9 cellular contexts compared by ENCODE assay signal in the genomic region with DNA sequence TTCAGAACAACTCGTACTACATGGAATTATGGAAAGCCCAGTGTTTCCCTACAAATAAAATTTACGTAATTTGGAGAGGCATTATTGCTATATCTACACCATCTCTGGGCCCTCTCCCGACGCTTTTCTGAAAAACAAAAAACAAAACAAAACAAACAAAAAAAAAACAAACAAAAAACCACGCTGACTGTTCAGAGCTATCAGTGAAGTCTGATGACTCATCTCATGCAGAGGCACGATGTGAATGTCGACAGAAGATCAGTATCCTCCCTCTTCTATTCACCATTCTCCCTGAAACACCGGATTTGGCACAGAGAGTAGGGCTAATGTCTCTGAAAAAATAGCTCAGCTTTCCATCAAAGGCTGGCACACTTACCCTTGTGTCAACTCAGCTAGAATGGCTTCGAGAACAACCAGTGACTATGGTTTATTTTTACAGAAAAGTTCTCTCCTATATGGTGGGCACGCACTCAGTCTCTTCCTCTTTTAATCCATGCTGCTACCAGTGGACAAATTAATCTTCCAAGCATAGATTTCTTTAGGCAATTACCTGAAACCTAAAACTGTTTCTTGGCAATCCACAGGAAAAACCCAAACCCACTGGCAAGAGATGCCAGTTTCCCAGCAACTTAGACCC. TPM values are rescaled to one million over a fixed set of nuclear protein-coding genes. Genes with fewer than 3 reads are reported as not detected.
DNase-seq lines count a peak whose midpoint lies in the region; ATAC-seq and TF ChIP-seq lines count a peak whose summit lies in the region.
"Had no signal": no experiment of that assay in that cellular context is flagged by ENCODE, and none has a peak within 500 bp of the region (broad histone marks: within the 10 kb centered on the region; RNA-seq: fewer than 3 reads in every experiment).

No MANE protein-coding gene starts in this region.

- ATAC-seq in Panc1 (no peak), psoas muscle (peak in 1 of 4 donors; percentile 45), GM18502 (IDR thresholded peaks at IDR 0.05; ENCODE audit: poor library complexity, unreplicated experiment) (no peak)
- ATAC-seq: Right ventricle myocardium inferior had no signal

- POLR2A ChIA-PET in Panc1 (lab: Charles Lee): no interaction called here

- H3K4me3 ChIP-seq in Panc1 (ENCODE audit: low read depth in 2 of 2, low read length in 2 of 2): peak overlapping the region; percentile 76 to 92
- peak overlapping the region; percentile 100 for H3K4me3 ChIP-seq in endocrine pancreas (ENCODE audit: control insufficient read depth, insufficient read depth, low read length)
- peak overlapping the region; percentile 92 for H3K4me3 ChIP-seq in psoas muscle

- WGBS in psoas muscle, 3 donors: 48 to 56% (median 52%) methylated on average over 10 of the region's 10 CpGs

- intact Hi-C loops in Panc1 (cut with micrococcal nuclease; ENCODE audit: unreplicated experiment) (no loop called here), psoas muscle (cut with DNase I) (loop anchor here (5.0 kb wide), 1 partner anchor 51 kb away; the partner anchor contains the start of gene TRNT1 (in 2 of the 2))

- H3K36me3 ChIP-seq in Panc1 (ENCODE audit: control insufficient read depth, insufficient read depth, low read length) (peaks cover 4% of the 10 kb centered on the region; the same call in 1 of the 2 replicates), endocrine pancreas (ENCODE audit: control insufficient read depth, insufficient read depth, low read length) (no peaks in the 10 kb centered on the region), psoas muscle (ENCODE audit: insufficient read depth in 1 of 2, low read depth in 1 of 2) (peaks cover 3 to 25% of the 10 kb centered on the region in 2 donors)

- BruUV-seq in Panc1 (replicated peaks; lab: Mats Ljungman, UMichigan): no TSS peak

- no peaks in the 10 kb centered on the region for H3K9me3 ChIP-seq in Panc1 (ENCODE audit: control insufficient read depth, insufficient read depth, low read depth, low read length)
- H3K9me3 ChIP-seq in endocrine pancreas (ENCODE audit: control insufficient read depth, low read length): no peaks in the 10 kb centered on the region
- no peaks in the 10 kb centered on the region for H3K9me3 ChIP-seq in psoas muscle

- DNase-seq in GM03348 (ENCODE audit: low spot score): peak; percentile 13
- no peak for DNase-seq in Panc1 (ENCODE audit: low read depth, low spot score)
- no peak for DNase-seq in psoas muscle
- DNase-seq in HuH-7.5 (ENCODE audit: low spot score): no peak
- DNase-seq in NCI-H1105 treated with DMSO at 0.1 percent for 48 hours (lab: John Stamatoyannopoulos, UW): no peak
- no peak for DNase-seq in NCI-H2196 treated with DMSO at 0.1 percent for 48 hours (lab: John Stamatoyannopoulos, UW; ENCODE audit: unreplicated experiment)

- H3K4me1 ChIP-seq in Panc1 (ENCODE audit: control insufficient read depth, insufficient read depth, low read length) (peaks cover 8% of the 10 kb centered on the region), endocrine pancreas (ENCODE audit: control insufficient read depth, insufficient read depth, low read length) (peaks cover 18% of the 10 kb centered on the region), psoas muscle (peaks cover 16% of the 10 kb centered on the region)

- no peak overlapping the region for H3K27ac ChIP-seq in Panc1 (ENCODE audit: low read length)
- H3K27ac ChIP-seq in psoas muscle: no peak overlapping the region

- H3K9ac ChIP-seq in endocrine pancreas (ENCODE audit: control insufficient read depth, insufficient read depth, low read length): peak overlapping the region; percentile 30

- H3K27me3 ChIP-seq in Panc1 (ENCODE audit: control insufficient read depth, insufficient read depth, low read length): no peaks in the 10 kb centered on the region
- H3K27me3 ChIP-seq in endocrine pancreas (ENCODE audit: control insufficient read depth, insufficient read depth, low read length): no peaks in the 10 kb centered on the region
- no peaks in the 10 kb centered on the region for H3K27me3 ChIP-seq in psoas muscle (ENCODE audit: insufficient read depth in 3 of 3, low read length in 2 of 3)

- no peak for TF ChIP-seq CTCF in Panc1 (IDR thresholded peaks at IDR 0.05)
- no peak for TF ChIP-seq CTCF in psoas muscle (IDR thresholded peaks at IDR 0.05)

- CTCF ChIA-PET in Panc1 (lab: Charles Lee): no interaction called here

- in situ Hi-C loops in Panc1 (cut with HindIII; ENCODE audit: low pct_unique_long_range_greater_than_20kb, low sequenced_read_pairs): no loop called here

RNA-seq across cellular contexts. Expression of gene CRBN, which starts 1.5 kb away (rescaled TPM):
- total RNA-seq in Panc1 (2021; ENCODE audit: unreplicated experiment) (18.7 TPM), psoas muscle (10 to 100 TPM; 40.6 to 55.2 (median 47.3) TPM)
- polyA plus RNA-seq in Panc1 (2012; ENCODE audit: insufficient read length): 12.3 TPM
- 10 to 100 TPM; 17.9 to 30.7 (median 26.7) TPM for polyA plus RNA-seq in psoas muscle

RNA-seq across cellular contexts. Expression of gene TRNT1, which starts 51.2 kb away (rescaled TPM):
- total RNA-seq in Panc1 (2021; ENCODE audit: unreplicated experiment): 22.8 TPM
- 12.6 TPM for polyA plus RNA-seq in Panc1 (2012; ENCODE audit: insufficient read length)
- 10 to 100 TPM; 12.2 to 16.2 (median 15.0) TPM for total RNA-seq in psoas muscle
- polyA plus RNA-seq in psoas muscle: 10 to 100 TPM; 13.1 to 31.3 (median 21.2) TPM
